ENCODE assay signal across 1 cellular context in genomic region chr17:75853410-75853809, GRCh38.
TF ChIP-seq lines count a peak whose summit lies in the region.

No MANE protein-coding gene starts in this region.

TF ChIP-seq in HepG2, 621 proteins besides CTCF, POLR2A, EP300 and RAD21:
- TF ChIP-seq ZFY (CRISPR knock-in tag; IDR thresholded peaks at IDR 0.05) (0 out of 2 replicates have a peak, but pooled peaks have one; percentile 17), ARID4A (CRISPR knock-in tag; IDR thresholded peaks at IDR 0.05; ENCODE audit: borderline replicate concordance) (0 out of 2 replicates have a peak, but pooled peaks have one; percentile 9), NRL (CRISPR knock-in tag; IDR thresholded peaks at IDR 0.05; ENCODE audit: borderline replicate concordance) (no peak)
